8 cellular contexts compared by ENCODE assay signal in the genomic region with DNA sequence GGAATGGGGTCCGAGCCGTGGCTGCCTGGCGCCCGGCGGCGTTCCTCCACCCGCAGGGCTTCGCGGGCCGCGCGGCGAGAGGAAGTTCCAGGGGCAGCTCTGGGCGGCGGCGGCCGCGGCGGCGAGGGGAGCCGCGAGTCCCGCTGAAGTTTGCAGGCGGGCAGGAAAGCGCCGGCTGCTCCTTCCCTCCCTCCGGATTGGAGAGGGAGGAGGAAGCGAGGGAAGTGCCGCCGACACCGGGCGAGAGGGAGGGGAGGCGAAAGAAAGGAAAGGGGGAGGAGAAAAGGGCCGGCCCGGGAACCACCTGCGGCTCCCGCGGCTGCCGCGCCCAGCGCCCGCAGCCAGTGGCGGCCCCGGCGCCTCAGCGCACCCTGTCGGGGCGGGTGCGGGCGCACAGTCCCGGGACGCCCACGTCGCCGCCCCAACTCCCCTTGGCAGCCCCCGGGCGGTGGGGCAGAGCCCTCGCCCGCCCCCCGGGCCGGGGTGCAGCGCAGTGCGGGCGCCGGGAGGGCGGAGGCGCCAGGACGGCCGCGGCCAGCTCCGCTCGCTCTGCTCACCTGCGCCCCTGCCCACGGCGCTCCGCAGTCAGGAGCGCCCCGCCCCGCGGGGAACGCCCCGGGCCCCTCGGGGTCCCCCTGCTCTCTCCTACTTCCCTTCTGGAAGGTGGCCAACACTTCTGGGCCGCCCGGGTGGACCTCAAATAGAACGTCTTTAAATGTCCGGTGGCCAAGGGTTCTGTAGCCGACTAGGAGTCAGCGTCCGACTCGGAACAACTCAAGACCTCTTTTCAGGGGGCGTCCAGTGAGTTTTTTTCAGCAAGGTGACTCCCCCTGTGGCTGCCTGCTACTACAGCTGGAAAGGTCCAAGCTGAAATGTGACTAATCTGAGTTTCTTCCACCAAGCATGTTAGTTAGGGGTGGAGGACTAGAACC.
DNase-seq lines count a peak whose midpoint lies in the region; ATAC-seq and TF ChIP-seq lines count a peak whose summit lies in the region.

No MANE protein-coding gene starts in this region.

- H3K27me3 Mint-ChIP-seq in CD8-positive, alpha-beta memory T cell: peaks cover 10 to 40% of the 10 kb centered on the region in 2 donors

- peak; percentile 69 for ATAC-seq in GM19324 (IDR thresholded peaks at IDR 0.05; ENCODE audit: low FRiP score, unreplicated experiment)
- peak; percentile 56 for ATAC-seq in HG03196 (IDR thresholded peaks at IDR 0.05; ENCODE audit: unreplicated experiment)

- H3K27ac ChIP-seq in CD8-positive, alpha-beta memory T cell (ENCODE audit: low read depth, low read length): no peak overlapping the region
- no peak overlapping the region for H3K27ac ChIP-seq in muscle layer of colon (ENCODE audit: low read depth, low read length)
- peak overlapping the region; percentile 39 to 70 (median 70) for H3K27ac ChIP-seq in thyroid gland

- peaks cover 4% of the 10 kb centered on the region for H3K4me1 ChIP-seq in CD8-positive, alpha-beta memory T cell (ENCODE audit: insufficient read depth, low read length)
- H3K4me1 ChIP-seq in muscle layer of colon (ENCODE audit: insufficient read depth, low read length) (peaks cover 5% of the 10 kb centered on the region), thyroid gland (peaks cover 3 to 4% of the 10 kb centered on the region in 2 donors)

- H3K36me3 Mint-ChIP-seq in CD8-positive, alpha-beta memory T cell: no peaks in the 10 kb centered on the region

- peak overlapping the region in 1 of 8 donors; percentile 54 for H3K27ac Mint-ChIP-seq in CD8-positive, alpha-beta memory T cell

- peak in 2 of 6 experiments; percentile 12 to 25 for TF ChIP-seq CTCF in thyroid gland (IDR thresholded peaks at IDR 0.05)

- H3K27me3 ChIP-seq in CD8-positive, alpha-beta memory T cell (ENCODE audit: insufficient read depth, low read length, poor library complexity, severe bottlenecking): peaks cover 8% of the 10 kb centered on the region
- H3K27me3 ChIP-seq in muscle layer of colon (ENCODE audit: control insufficient read depth in 1 of 2, insufficient read depth in 2 of 2, low read length in 2 of 2): no peaks in the 10 kb centered on the region
- H3K27me3 ChIP-seq in thyroid gland: no peaks in the 10 kb centered on the region

- TF ChIP-seq POLR2A in thyroid gland (IDR thresholded peaks at IDR 0.05): peak in 1 of 2 donors; percentile 66

- POLR2A ChIA-PET in CD8-positive, alpha-beta memory T cell (lab: Charles Lee): no interaction called here

- intact Hi-C loops in thyroid gland (cut with DNase I): loop anchor here (5.0 kb wide), 1 partner anchor 74 kb away; no protein-coding TSS in a partner anchor

- DNase-seq in CD8-positive, alpha-beta memory T cell: peak in 3 of 5 donors; percentile 26
- peak; percentile 95 for DNase-seq in NCI-H69 (lab: John Stamatoyannopoulos, UW)
- DNase-seq in activated T-cell treated with anti-CD3 and anti-CD28 coated beads for 4 hours: peak; percentile 2
- peak; percentile 48 for DNase-seq in fibroblast of gingiva (ENCODE audit: low read depth)
- DNase-seq in thyroid gland: peak; percentile 77 to 79

- no peaks in the 10 kb centered on the region for H3K9me3 Mint-ChIP-seq in CD8-positive, alpha-beta memory T cell

- H3K4me3 Mint-ChIP-seq in CD8-positive, alpha-beta memory T cell: peak overlapping the region; percentile 75 to 93 (median 83)

- 0 to 3% methylated on average over 20 to 42 of the region's 92 CpGs for WGBS in thyroid gland, 2 donors

- peaks cover 8 to 12% (median 11%) of the 10 kb centered on the region in 3 donors for H3K4me1 Mint-ChIP-seq in CD8-positive, alpha-beta memory T cell

- H3K36me3 ChIP-seq in CD8-positive, alpha-beta memory T cell (ENCODE audit: insufficient read depth, low read length): no peaks in the 10 kb centered on the region
- H3K36me3 ChIP-seq in muscle layer of colon (ENCODE audit: insufficient read depth, low read length) (no peaks in the 10 kb centered on the region), thyroid gland (no peaks in the 10 kb centered on the region)

- no peak overlapping the region for H3K9ac ChIP-seq in muscle layer of colon (ENCODE audit: low read length)

- CTCF ChIA-PET in CD8-positive, alpha-beta memory T cell (lab: Charles Lee): interaction anchor here (0.6 to 2.2 kb wide), 7 partner anchors 11 to 671 kb away, joined by 3 to 9 read pairs (median 3); no protein-coding TSS in a partner anchor

- no peak overlapping the region for H3K4me3 ChIP-seq in CD8-positive, alpha-beta memory T cell (ENCODE audit: low read length)
- peak overlapping the region; percentile 60 to 68 for H3K4me3 ChIP-seq in muscle layer of colon (ENCODE audit: low read depth in 1 of 2, low read length in 2 of 2)
- peak overlapping the region; percentile 40 to 79 (median 73) for H3K4me3 ChIP-seq in thyroid gland (replicated peaks in 1 of 3)

- H3K9me3 ChIP-seq in CD8-positive, alpha-beta memory T cell (ENCODE audit: low read length): no peaks in the 10 kb centered on the region
- no peaks in the 10 kb centered on the region for H3K9me3 ChIP-seq in muscle layer of colon (ENCODE audit: low read length)
- no peaks in the 10 kb centered on the region for H3K9me3 ChIP-seq in thyroid gland

Comparison
In these comparisons a context has a peak if more than half of its experiments do, and no peak if none do; other contexts are left out.
1. DNase-seq: peak in every context shown above with its lines; median percentile 95 in NCI-H69; 78 in thyroid gland; 48 in fibroblast of gingiva; 26 in CD8-positive, alpha-beta memory T cell; 2 in activated T-cell treated with anti-CD3 and anti-CD28 coated beads for 4 hours.
2. H3K27ac ChIP-seq: peak in thyroid gland (3 of 3); none in CD8-positive, alpha-beta memory T cell (single experiment) and muscle layer of colon (single experiment).